ENCODE assay signal across 1 cellular context in the genomic region with DNA sequence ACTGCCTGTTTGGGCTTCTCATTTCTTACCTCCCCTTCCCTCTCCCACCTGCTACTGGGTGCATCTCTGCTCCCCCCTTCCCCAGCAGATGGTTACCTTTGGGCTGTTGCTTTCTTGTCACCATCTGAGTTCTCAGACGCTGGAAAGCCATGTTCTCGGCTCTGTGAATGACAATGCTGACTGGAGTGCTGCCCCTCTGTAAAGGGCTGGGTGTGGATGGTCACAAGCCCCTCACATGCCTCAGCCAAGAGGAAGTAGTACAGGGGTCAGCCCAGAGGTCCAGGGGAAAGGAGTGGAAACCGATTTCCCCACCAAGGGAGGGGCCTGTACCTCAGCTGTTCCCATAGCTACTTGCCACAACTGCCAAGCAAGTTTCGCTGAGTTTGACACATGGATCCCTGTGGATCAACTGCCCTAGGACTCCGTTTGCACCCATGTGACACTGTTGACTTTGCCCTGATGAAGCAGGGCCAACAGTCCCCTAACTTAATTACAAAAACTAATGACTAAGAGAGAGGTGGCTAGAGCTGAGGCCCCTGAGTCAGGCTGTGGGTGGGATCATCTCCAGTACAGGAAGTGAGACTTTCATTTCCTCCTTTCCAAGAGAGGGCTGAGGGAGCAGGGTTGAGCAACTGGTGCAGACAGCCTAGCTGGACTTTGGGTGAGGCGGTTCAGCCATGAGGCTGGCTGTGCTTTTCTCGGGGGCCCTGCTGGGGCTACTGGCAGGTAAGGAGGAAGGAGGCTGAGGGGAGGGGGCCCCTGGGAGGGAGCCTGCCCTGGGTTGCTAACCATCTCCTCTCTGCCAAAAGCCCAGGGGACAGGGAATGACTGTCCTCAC.
TF ChIP-seq lines count a peak whose summit lies in the region.

A gene with protein sequence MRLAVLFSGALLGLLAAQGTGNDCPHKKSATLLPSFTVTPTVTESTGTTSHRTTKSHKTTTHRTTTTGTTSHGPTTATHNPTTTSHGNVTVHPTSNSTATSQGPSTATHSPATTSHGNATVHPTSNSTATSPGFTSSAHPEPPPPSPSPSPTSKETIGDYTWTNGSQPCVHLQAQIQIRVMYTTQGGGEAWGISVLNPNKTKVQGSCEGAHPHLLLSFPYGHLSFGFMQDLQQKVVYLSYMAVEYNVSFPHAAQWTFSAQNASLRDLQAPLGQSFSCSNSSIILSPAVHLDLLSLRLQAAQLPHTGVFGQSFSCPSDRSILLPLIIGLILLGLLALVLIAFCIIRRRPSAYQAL (plus strand): TSS at position 638 of the 838 bp plus-strand sequence. CDS start 40 bp downstream, at position 678.

TF ChIP-seq in GM12878, 131 proteins besides CTCF, POLR2A, EP300 and RAD21 (continued from another document):
- TF ChIP-seq, protein P1, sequence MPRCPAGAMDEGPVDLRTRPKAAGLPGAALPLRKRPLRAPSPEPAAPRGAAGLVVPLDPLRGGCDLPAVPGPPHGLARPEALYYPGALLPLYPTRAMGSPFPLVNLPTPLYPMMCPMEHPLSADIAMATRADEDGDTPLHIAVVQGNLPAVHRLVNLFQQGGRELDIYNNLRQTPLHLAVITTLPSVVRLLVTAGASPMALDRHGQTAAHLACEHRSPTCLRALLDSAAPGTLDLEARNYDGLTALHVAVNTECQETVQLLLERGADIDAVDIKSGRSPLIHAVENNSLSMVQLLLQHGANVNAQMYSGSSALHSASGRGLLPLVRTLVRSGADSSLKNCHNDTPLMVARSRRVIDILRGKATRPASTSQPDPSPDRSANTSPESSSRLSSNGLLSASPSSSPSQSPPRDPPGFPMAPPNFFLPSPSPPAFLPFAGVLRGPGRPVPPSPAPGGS (IDR thresholded peaks at IDR 0.05; ENCODE audit: borderline replicate concordance, insufficient read depth, low read depth, low read length, poor library complexity, severe bottlenecking): peak; percentile 90
- TF ChIP-seq RBBP5 (conservative IDR thresholded peaks at IDR 0.05): no peak
- no peak; the same call in 1 of the 2 replicates for TF ChIP-seq JUNB (IDR thresholded peaks at IDR 0.05)
- TF ChIP-seq MTA3 (IDR thresholded peaks at IDR 0.05; ENCODE audit: borderline replicate concordance, low read length): peak; percentile 99
- TF ChIP-seq ZNF274 (IDR thresholded peaks at IDR 0.05; ENCODE audit: insufficient read depth, insufficient read length): no peak
- no peak for TF ChIP-seq RCOR1 (conservative IDR thresholded peaks at IDR 0.05; ENCODE audit: low read depth, low read length)
- TF ChIP-seq, protein P2, sequence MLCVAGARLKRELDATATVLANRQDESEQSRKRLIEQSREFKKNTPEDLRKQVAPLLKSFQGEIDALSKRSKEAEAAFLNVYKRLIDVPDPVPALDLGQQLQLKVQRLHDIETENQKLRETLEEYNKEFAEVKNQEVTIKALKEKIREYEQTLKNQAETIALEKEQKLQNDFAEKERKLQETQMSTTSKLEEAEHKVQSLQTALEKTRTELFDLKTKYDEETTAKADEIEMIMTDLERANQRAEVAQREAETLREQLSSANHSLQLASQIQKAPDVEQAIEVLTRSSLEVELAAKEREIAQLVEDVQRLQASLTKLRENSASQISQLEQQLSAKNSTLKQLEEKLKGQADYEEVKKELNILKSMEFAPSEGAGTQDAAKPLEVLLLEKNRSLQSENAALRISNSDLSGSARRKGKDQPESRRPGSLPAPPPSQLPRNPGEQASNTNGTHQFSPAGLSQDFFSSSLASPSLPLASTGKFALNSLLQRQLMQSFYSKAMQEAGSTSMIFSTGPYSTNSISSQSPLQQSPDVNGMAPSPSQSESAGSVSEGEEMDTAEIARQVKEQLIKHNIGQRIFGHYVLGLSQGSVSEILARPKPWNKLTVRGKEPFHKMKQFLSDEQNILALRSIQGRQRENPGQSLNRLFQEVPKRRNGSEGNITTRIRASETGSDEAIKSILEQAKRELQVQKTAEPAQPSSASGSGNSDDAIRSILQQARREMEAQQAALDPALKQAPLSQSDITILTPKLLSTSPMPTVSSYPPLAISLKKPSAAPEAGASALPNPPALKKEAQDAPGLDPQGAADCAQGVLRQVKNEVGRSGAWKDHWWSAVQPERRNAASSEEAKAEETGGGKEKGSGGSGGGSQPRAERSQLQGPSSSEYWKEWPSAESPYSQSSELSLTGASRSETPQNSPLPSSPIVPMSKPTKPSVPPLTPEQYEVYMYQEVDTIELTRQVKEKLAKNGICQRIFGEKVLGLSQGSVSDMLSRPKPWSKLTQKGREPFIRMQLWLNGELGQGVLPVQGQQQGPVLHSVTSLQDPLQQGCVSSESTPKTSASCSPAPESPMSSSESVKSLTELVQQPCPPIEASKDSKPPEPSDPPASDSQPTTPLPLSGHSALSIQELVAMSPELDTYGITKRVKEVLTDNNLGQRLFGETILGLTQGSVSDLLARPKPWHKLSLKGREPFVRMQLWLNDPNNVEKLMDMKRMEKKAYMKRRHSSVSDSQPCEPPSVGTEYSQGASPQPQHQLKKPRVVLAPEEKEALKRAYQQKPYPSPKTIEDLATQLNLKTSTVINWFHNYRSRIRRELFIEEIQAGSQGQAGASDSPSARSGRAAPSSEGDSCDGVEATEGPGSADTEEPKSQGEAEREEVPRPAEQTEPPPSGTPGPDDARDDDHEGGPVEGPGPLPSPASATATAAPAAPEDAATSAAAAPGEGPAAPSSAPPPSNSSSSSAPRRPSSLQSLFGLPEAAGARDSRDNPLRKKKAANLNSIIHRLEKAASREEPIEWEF (IDR thresholded peaks at IDR 0.05; ENCODE audit: insufficient replicate concordance, low read depth, low read length): peak; percentile 62
- peak; percentile 39; the same call in 1 of the 2 replicates for TF ChIP-seq LARP7 (IDR thresholded peaks at IDR 0.05)
- TF ChIP-seq TAF1 (IDR thresholded peaks at IDR 0.05; ENCODE audit: borderline replicate concordance, low read depth, low read length): peak; percentile 68
- 0 out of 2 replicates have a peak, but pooled peaks have one; percentile 55 for TF ChIP-seq ZNF207 (IDR thresholded peaks at IDR 0.05; ENCODE audit: borderline replicate concordance)
- TF ChIP-seq NFXL1 (IDR thresholded peaks at IDR 0.05; ENCODE audit: borderline replicate concordance): no peak
- TF ChIP-seq KDM1A (IDR thresholded peaks at IDR 0.05; ENCODE audit: borderline replicate concordance): no peak
- TF ChIP-seq, protein P3, sequence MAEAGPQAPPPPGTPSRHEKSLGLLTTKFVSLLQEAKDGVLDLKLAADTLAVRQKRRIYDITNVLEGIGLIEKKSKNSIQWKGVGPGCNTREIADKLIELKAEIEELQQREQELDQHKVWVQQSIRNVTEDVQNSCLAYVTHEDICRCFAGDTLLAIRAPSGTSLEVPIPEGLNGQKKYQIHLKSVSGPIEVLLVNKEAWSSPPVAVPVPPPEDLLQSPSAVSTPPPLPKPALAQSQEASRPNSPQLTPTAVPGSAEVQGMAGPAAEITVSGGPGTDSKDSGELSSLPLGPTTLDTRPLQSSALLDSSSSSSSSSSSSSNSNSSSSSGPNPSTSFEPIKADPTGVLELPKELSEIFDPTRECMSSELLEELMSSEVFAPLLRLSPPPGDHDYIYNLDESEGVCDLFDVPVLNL (IDR thresholded peaks at IDR 0.05; ENCODE audit: low read depth, low read length): no peak
- TF ChIP-seq TBL1XR1 (IDR thresholded peaks at IDR 0.05; ENCODE audit: low read depth, low read length): 0 out of 2 replicates have a peak, but pooled peaks have one; percentile 6
- TF ChIP-seq, protein P4, sequence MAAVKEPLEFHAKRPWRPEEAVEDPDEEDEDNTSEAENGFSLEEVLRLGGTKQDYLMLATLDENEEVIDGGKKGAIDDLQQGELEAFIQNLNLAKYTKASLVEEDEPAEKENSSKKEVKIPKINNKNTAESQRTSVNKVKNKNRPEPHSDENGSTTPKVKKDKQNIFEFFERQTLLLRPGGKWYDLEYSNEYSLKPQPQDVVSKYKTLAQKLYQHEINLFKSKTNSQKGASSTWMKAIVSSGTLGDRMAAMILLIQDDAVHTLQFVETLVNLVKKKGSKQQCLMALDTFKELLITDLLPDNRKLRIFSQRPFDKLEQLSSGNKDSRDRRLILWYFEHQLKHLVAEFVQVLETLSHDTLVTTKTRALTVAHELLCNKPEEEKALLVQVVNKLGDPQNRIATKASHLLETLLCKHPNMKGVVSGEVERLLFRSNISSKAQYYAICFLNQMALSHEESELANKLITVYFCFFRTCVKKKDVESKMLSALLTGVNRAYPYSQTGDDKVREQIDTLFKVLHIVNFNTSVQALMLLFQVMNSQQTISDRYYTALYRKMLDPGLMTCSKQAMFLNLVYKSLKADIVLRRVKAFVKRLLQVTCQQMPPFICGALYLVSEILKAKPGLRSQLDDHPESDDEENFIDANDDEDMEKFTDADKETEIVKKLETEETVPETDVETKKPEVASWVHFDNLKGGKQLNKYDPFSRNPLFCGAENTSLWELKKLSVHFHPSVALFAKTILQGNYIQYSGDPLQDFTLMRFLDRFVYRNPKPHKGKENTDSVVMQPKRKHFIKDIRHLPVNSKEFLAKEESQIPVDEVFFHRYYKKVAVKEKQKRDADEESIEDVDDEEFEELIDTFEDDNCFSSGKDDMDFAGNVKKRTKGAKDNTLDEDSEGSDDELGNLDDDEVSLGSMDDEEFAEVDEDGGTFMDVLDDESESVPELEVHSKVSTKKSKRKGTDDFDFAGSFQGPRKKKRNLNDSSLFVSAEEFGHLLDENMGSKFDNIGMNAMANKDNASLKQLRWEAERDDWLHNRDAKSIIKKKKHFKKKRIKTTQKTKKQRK (IDR thresholded peaks at IDR 0.05; ENCODE audit: low read depth, low read length): no peak
- TF ChIP-seq, protein P5, sequence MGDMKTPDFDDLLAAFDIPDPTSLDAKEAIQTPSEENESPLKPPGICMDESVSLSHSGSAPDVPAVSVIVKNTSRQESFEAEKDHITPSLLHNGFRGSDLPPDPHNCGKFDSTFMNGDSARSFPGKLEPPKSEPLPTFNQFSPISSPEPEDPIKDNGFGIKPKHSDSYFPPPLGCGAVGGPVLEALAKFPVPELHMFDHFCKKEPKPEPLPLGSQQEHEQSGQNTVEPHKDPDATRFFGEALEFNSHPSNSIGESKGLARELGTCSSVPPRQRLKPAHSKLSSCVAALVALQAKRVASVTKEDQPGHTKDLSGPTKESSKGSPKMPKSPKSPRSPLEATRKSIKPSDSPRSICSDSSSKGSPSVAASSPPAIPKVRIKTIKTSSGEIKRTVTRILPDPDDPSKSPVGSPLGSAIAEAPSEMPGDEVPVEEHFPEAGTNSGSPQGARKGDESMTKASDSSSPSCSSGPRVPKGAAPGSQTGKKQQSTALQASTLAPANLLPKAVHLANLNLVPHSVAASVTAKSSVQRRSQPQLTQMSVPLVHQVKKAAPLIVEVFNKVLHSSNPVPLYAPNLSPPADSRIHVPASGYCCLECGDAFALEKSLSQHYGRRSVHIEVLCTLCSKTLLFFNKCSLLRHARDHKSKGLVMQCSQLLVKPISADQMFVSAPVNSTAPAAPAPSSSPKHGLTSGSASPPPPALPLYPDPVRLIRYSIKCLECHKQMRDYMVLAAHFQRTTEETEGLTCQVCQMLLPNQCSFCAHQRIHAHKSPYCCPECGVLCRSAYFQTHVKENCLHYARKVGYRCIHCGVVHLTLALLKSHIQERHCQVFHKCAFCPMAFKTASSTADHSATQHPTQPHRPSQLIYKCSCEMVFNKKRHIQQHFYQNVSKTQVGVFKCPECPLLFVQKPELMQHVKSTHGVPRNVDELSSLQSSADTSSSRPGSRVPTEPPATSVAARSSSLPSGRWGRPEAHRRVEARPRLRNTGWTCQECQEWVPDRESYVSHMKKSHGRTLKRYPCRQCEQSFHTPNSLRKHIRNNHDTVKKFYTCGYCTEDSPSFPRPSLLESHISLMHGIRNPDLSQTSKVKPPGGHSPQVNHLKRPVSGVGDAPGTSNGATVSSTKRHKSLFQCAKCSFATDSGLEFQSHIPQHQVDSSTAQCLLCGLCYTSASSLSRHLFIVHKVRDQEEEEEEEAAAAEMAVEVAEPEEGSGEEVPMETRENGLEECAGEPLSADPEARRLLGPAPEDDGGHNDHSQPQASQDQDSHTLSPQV (IDR thresholded peaks at IDR 0.05): no peak
- no peak for TF ChIP-seq WRNIP1 (IDR thresholded peaks at IDR 0.05; ENCODE audit: borderline replicate concordance, low read depth, low read length)
- no peak for TF ChIP-seq STAT3 (IDR thresholded peaks at IDR 0.05; ENCODE audit: low read depth, low read length)
- TF ChIP-seq HDAC6 (IDR thresholded peaks at IDR 0.05; ENCODE audit: unreplicated experiment): peak; percentile 5
- peak in 1 of 2 experiments; percentile 62; a peak in 2 of 3 replicates for TF ChIP-seq EGR1 (IDR thresholded peaks at IDR 0.05; ENCODE audit: borderline replicate concordance in 1 of 2, low read depth in 2 of 2, low read length in 2 of 2)
- TF ChIP-seq SMARCA5 (IDR thresholded peaks at IDR 0.05): no peak
- no peak for TF ChIP-seq EZH2 (IDR thresholded peaks at IDR 0.05; ENCODE audit: borderline replicate concordance, control insufficient read depth, low read depth, low read length)
- TF ChIP-seq IRF4 (IDR thresholded peaks at IDR 0.05; ENCODE audit: low read depth, low read length): peak; percentile 92
